29 cellular contexts compared by ENCODE assay signal in genomic region chr5:55592388-55593114, GRCh38. TPM values are rescaled to one million over a fixed set of nuclear protein-coding genes. Genes with fewer than 3 reads are reported as not detected.
DNase-seq lines count a peak whose midpoint lies in the region; ATAC-seq and TF ChIP-seq lines count a peak whose summit lies in the region.
"Had no signal": no experiment of that assay in that cellular context is flagged by ENCODE, and none has a peak within 500 bp of the region (broad histone marks: within the 10 kb centered on the region; RNA-seq: fewer than 3 reads in every experiment).

No MANE protein-coding gene starts in this region.

- H4K8ac ChIP-seq in neuronal stem cell (ENCODE audit: low read depth, low read length): no peak overlapping the region

- no peak overlapping the region for H3K18ac ChIP-seq in neuronal stem cell (ENCODE audit: low read length)

- H2BK5ac ChIP-seq in neuronal stem cell (ENCODE audit: low read length): no peak overlapping the region

- TF ChIP-seq CTCF in activated CD8-positive, alpha-beta T cell treated with anti-CD3 and anti-CD28 coated beads for 36 hours (IDR thresholded peaks at IDR 0.05): no peak
- TF ChIP-seq CTCF in HEK293 (tag by site-specific recombination; IDR thresholded peaks at IDR 0.05) (no peak), MCF 10A (IDR thresholded peaks at IDR 0.05; ENCODE audit: unreplicated experiment) (no peak)

- H2BK120ac ChIP-seq in neuronal stem cell (ENCODE audit: low read depth, low read length): no peak overlapping the region

- intact Hi-C loops in activated CD8-positive, alpha-beta T cell treated with anti-CD3 and anti-CD28 coated beads for 36 hours (cut with micrococcal nuclease): loop anchor here (5.0 kb wide), 1 partner anchor 50 kb away; no protein-coding TSS in a partner anchor
- intact Hi-C loops in MCF 10A (cut with micrococcal nuclease): no loop called here

- no peak overlapping the region for H3K4me2 ChIP-seq in neuronal stem cell (ENCODE audit: insufficient read depth, low read length, poor library complexity, severe bottlenecking)

- no peaks in the 10 kb centered on the region for H3K27me3 ChIP-seq in neuronal stem cell (ENCODE audit: control insufficient read depth in 3 of 3, insufficient read depth in 3 of 3, low read depth in 1 of 3, low read length in 3 of 3)
- H3K27me3 ChIP-seq: BE2C, cardiac muscle cell, esophagus muscularis mucosa, foreskin keratinocyte, transverse colon had no signal

- H2AFZ ChIP-seq in neuronal stem cell (ENCODE audit: low read length): peak overlapping the region; percentile 57

- H3K36me3 ChIP-seq in HEK293 (ENCODE audit: control insufficient read depth in 2 of 2, insufficient read depth in 1 of 2, low read length in 2 of 2) (no peaks in the 10 kb centered on the region), neuronal stem cell (replicated peaks in 1 of 2; ENCODE audit: control insufficient read depth in 2 of 2, insufficient read depth in 2 of 2, low read length in 2 of 2) (no peaks in the 10 kb centered on the region)
- H3K36me3 ChIP-seq: BE2C, cardiac muscle cell, esophagus muscularis mucosa, transverse colon had no signal

- no TSS peak for BruUV-seq in MCF 10A (replicated peaks; lab: Mats Ljungman, UMichigan)

- DNase-seq in activated CD8-positive, alpha-beta T cell treated with anti-CD3 and anti-CD28 coated beads for 36 hours: no peak
- no peak for DNase-seq in activated CD8-positive, alpha-beta T cell treated with anti-CD3 and anti-CD28 coated beads, Interleukin-2, amount 10 ng/mL, durations not matched to agents 7 days and 5 days
- no peak for DNase-seq in MCF 10A (ENCODE audit: unreplicated experiment)
- no peak for DNase-seq in neuronal stem cell (ENCODE audit: low spot score)
- DNase-seq in AG08396 (ENCODE audit: low spot score): no peak
- DNase-seq in activated CD4-positive, alpha-beta T cell treated with anti-CD3 and anti-CD28 coated beads, Interleukin-2, amount 50 U/mL, for 48 hours: no peak
- DNase-seq: activated CD4-positive, alpha-beta T cell treated with anti-CD3 and anti-CD28 coated beads for 36 hours; activated naive CD4-positive, alpha-beta T cell treated with anti-CD3 and anti-CD28 coated beads for 36 hours; activated T-cell treated with anti-CD3 and anti-CD28 coated beads, Interleukin-2, amount 50 U/mL, for 48 hours; amygdala; CD8-positive, alpha-beta memory T cell; cortex of kidney; EL; endodermal cell; NCI-H1092; RPMI8226; small intestine; stimulated activated CD4-positive, alpha-beta T cell treated with anti-CD3 and anti-CD28 coated beads, Interleukin-1b, Interleukin-23, amount 100 ng/mL, for 48 hours; stimulated activated CD8-positive, alpha-beta memory T cell treated with anti-CD3 and anti-CD28 coated beads, Interleukin-4, amount 100 ng/mL, for 48 hours; transverse colon had no signal

- no peak overlapping the region for H4K91ac ChIP-seq in neuronal stem cell (ENCODE audit: low read depth, low read length, poor library complexity)

- H3K36me3 Mint-ChIP-seq in activated CD8-positive, alpha-beta T cell treated with anti-CD3 and anti-CD28 coated beads for 36 hours (ENCODE audit: low read depth): peaks cover 2% of the 10 kb centered on the region
- peaks cover 17% of the 10 kb centered on the region for H3K36me3 Mint-ChIP-seq in activated CD8-positive, alpha-beta T cell treated with anti-CD3 and anti-CD28 coated beads, Interleukin-2, amount 10 ng/mL, durations not matched to agents 7 days and 5 days (ENCODE audit: low read depth)
- no peaks in the 10 kb centered on the region for H3K36me3 Mint-ChIP-seq in MCF 10A (ENCODE audit: insufficient read depth, unreplicated experiment)
- H3K36me3 Mint-ChIP-seq: memory B cell had no signal

- no peak overlapping the region for H3K14ac ChIP-seq in neuronal stem cell (ENCODE audit: low read length)

- H3K4ac ChIP-seq in neuronal stem cell (ENCODE audit: low read length): no peak overlapping the region

- H3K4me3 ChIP-seq in HEK293 (ENCODE audit: low read depth, low read length) (no peak overlapping the region), neuronal stem cell (ENCODE audit: low read length in 2 of 2) (no peak overlapping the region)
- H3K4me3 ChIP-seq: cardiac muscle cell, esophagus muscularis mucosa, GM12878, transverse colon had no signal

- CTCF ChIA-PET in activated CD8-positive, alpha-beta T cell treated with anti-CD3 and anti-CD28 coated beads for 36 hours (lab: Charles Lee): no interaction called here
- CTCF ChIA-PET in activated CD8-positive, alpha-beta T cell treated with anti-CD3 and anti-CD28 coated beads, Interleukin-2, amount 10 ng/mL, durations not matched to agents 7 days and 5 days (lab: Charles Lee): no interaction called here
- CTCF ChIA-PET in HEK293 (lab: Yijun Ruan, JAX) (no interaction called here), MCF 10A (lab: Yijun Ruan, JAX) (no interaction called here)

- H3K9me3 ChIP-seq in HEK293 (ENCODE audit: control insufficient read depth, insufficient read depth, low read depth, low read length) (no peaks in the 10 kb centered on the region), neuronal stem cell (replicated peaks in 1 of 2; ENCODE audit: control insufficient read depth in 2 of 2, insufficient read depth in 1 of 2, low read depth in 1 of 2, low read length in 2 of 2) (no peaks in the 10 kb centered on the region)
- H3K9me3 ChIP-seq: BE2C, esophagus muscularis mucosa, transverse colon had no signal

- no peaks in the 10 kb centered on the region for H3K9me3 Mint-ChIP-seq in activated CD8-positive, alpha-beta T cell treated with anti-CD3 and anti-CD28 coated beads for 36 hours
- peaks cover 9% of the 10 kb centered on the region for H3K9me3 Mint-ChIP-seq in activated CD8-positive, alpha-beta T cell treated with anti-CD3 and anti-CD28 coated beads, Interleukin-2, amount 10 ng/mL, durations not matched to agents 7 days and 5 days (ENCODE audit: insufficient read depth)
- H3K9me3 Mint-ChIP-seq in MCF 10A (ENCODE audit: unreplicated experiment): no peaks in the 10 kb centered on the region
- H3K9me3 Mint-ChIP-seq: activated naive CD4-positive, alpha-beta T cell treated with anti-CD3 and anti-CD28 coated beads for 36 hours; endodermal cell; memory B cell had no signal

- POLR2A ChIA-PET in activated CD8-positive, alpha-beta T cell treated with anti-CD3 and anti-CD28 coated beads for 36 hours (lab: Charles Lee): no interaction called here
- POLR2A ChIA-PET in activated CD8-positive, alpha-beta T cell treated with anti-CD3 and anti-CD28 coated beads, Interleukin-2, amount 10 ng/mL, durations not matched to agents 7 days and 5 days (lab: Charles Lee): no interaction called here
- POLR2A ChIA-PET in HEK293 (lab: Yijun Ruan, JAX) (interaction anchor here (0.8 to 1.0 kb wide), 2 partner anchors 8 to 99 kb away, joined by 3 to 6 read pairs; no protein-coding TSS in a partner anchor), MCF 10A (lab: Yijun Ruan, JAX) (interaction anchor here (1.2 to 1.3 kb wide), 2 partner anchors 28 to 42 kb away, joined by 3 read pairs; no protein-coding TSS in a partner anchor)

- no peak for ATAC-seq in activated CD8-positive, alpha-beta T cell treated with anti-CD3 and anti-CD28 coated beads for 36 hours
- ATAC-seq in activated CD8-positive, alpha-beta T cell treated with anti-CD3 and anti-CD28 coated beads, Interleukin-2, amount 10 ng/mL, durations not matched to agents 7 days and 5 days: no peak
- no peak for ATAC-seq in HG03342 (IDR thresholded peaks at IDR 0.05; ENCODE audit: unreplicated experiment)
- ATAC-seq: activated CD4-positive, alpha-beta T cell treated with anti-CD3 and anti-CD28 coated beads for 36 hours; GM12878 had no signal

- H3K4me1 ChIP-seq in HEK293 (ENCODE audit: control insufficient read depth, insufficient read depth, low read length) (peaks cover 13% of the 10 kb centered on the region), neuronal stem cell (ENCODE audit: control insufficient read depth in 2 of 2, insufficient read depth in 1 of 2, low read depth in 1 of 2, low read length in 2 of 2) (no peaks in the 10 kb centered on the region)

- H3K27ac Mint-ChIP-seq in activated CD8-positive, alpha-beta T cell treated with anti-CD3 and anti-CD28 coated beads for 36 hours: peak overlapping the region; percentile 30
- no peak overlapping the region for H3K27ac Mint-ChIP-seq in activated CD8-positive, alpha-beta T cell treated with anti-CD3 and anti-CD28 coated beads, Interleukin-2, amount 10 ng/mL, durations not matched to agents 7 days and 5 days
- H3K27ac Mint-ChIP-seq in MCF 10A (ENCODE audit: low read depth, unreplicated experiment): peak overlapping the region; percentile 75
- H3K27ac Mint-ChIP-seq: activated naive CD4-positive, alpha-beta T cell treated with anti-CD3 and anti-CD28 coated beads for 36 hours; CD8-positive, alpha-beta memory T cell; endodermal cell; IgD-negative memory B cell; memory B cell had no signal

- H3K4me1 Mint-ChIP-seq in activated CD8-positive, alpha-beta T cell treated with anti-CD3 and anti-CD28 coated beads for 36 hours (ENCODE audit: low read depth): peaks cover 29% of the 10 kb centered on the region
- peaks cover 34% of the 10 kb centered on the region for H3K4me1 Mint-ChIP-seq in activated CD8-positive, alpha-beta T cell treated with anti-CD3 and anti-CD28 coated beads, Interleukin-2, amount 10 ng/mL, durations not matched to agents 7 days and 5 days (ENCODE audit: low read depth)
- peaks cover 13% of the 10 kb centered on the region for H3K4me1 Mint-ChIP-seq in MCF 10A (ENCODE audit: insufficient read depth, unreplicated experiment)
- H3K4me1 Mint-ChIP-seq: memory B cell had no signal

- H3K4me3 Mint-ChIP-seq in activated CD8-positive, alpha-beta T cell treated with anti-CD3 and anti-CD28 coated beads for 36 hours: no peak overlapping the region
- H3K4me3 Mint-ChIP-seq in activated CD8-positive, alpha-beta T cell treated with anti-CD3 and anti-CD28 coated beads, Interleukin-2, amount 10 ng/mL, durations not matched to agents 7 days and 5 days: no peak overlapping the region
- no peak overlapping the region for H3K4me3 Mint-ChIP-seq in MCF 10A (ENCODE audit: unreplicated experiment)
- H3K4me3 Mint-ChIP-seq: activated CD4-positive, alpha-beta T cell treated with anti-CD3 and anti-CD28 coated beads for 36 hours; activated naive CD4-positive, alpha-beta T cell treated with anti-CD3 and anti-CD28 coated beads for 36 hours; CD8-positive, alpha-beta memory T cell; endodermal cell; memory B cell had no signal

- H3K79me1 ChIP-seq in neuronal stem cell (ENCODE audit: low read depth, low read length): no peaks in the 10 kb centered on the region

- H2AK5ac ChIP-seq in neuronal stem cell (ENCODE audit: low read depth, low read length): no peak overlapping the region

- H3K27ac ChIP-seq in HEK293 (ENCODE audit: extremely low read depth, low read depth, low read length) (peak overlapping the region; percentile 38), neuronal stem cell (replicated peaks; ENCODE audit: low read length) (no peak overlapping the region)
- H3K27ac ChIP-seq: cardiac muscle cell, esophagus muscularis mucosa, transverse colon had no signal

- 100% methylated on average over 1 of the region's 5 CpGs; no CpG with 5 or more reads in 1 of the 2 donors for WGBS in neuronal stem cell (ENCODE audit: extremely low coverage in 2 of 2, insufficient read length in 2 of 2, insufficient replicate concordance in 1 of 2), 2 donors

- H3K9ac ChIP-seq in neuronal stem cell (ENCODE audit: low read depth, low read length, poor library complexity): no peak overlapping the region

- no peak overlapping the region for H2BK12ac ChIP-seq in neuronal stem cell (ENCODE audit: low read length)

- H2BK15ac ChIP-seq in neuronal stem cell (ENCODE audit: low read length): no peak overlapping the region

- no peak overlapping the region for H3K23ac ChIP-seq in neuronal stem cell (ENCODE audit: low read depth, low read length, poor library complexity)

- H3K27me3 Mint-ChIP-seq in activated CD8-positive, alpha-beta T cell treated with anti-CD3 and anti-CD28 coated beads for 36 hours: no peaks in the 10 kb centered on the region
- H3K27me3 Mint-ChIP-seq in activated CD8-positive, alpha-beta T cell treated with anti-CD3 and anti-CD28 coated beads, Interleukin-2, amount 10 ng/mL, durations not matched to agents 7 days and 5 days (ENCODE audit: low read depth): no peaks in the 10 kb centered on the region
- H3K27me3 Mint-ChIP-seq in MCF 10A (ENCODE audit: insufficient read depth, unreplicated experiment): no peaks in the 10 kb centered on the region
- H3K27me3 Mint-ChIP-seq: activated CD4-positive, alpha-beta T cell treated with anti-CD3 and anti-CD28 coated beads for 36 hours had no signal

RNA-seq across cellular contexts. Expression of gene PLPP1, which starts 57.8 kb away (rescaled TPM):
- total RNA-seq in activated CD8-positive, alpha-beta T cell treated with anti-CD3 and anti-CD28 coated beads for 36 hours: 10 to 100 TPM; 15.9 to 17.6 TPM
- total RNA-seq in activated CD8-positive, alpha-beta T cell treated with anti-CD3 and anti-CD28 coated beads, Interleukin-2, amount 10 ng/mL, durations not matched to agents 7 days and 5 days: 10 to 100 TPM; 27.0 to 27.2 TPM
- 7.5 and 10.4 TPM in 2 replicates for total RNA-seq in MCF 10A (2022)
- 13.3 TPM for polyA plus RNA-seq in neuronal stem cell (2013, experiment 1 of 2)
- 13.4 TPM for polyA plus RNA-seq in neuronal stem cell (2013, experiment 2 of 2)

Comparison
In these comparisons a context has a peak if more than half of its experiments do, and no peak if none do; other contexts are left out.
1. POLR2A ChIA-PET loops: an anchor here in HEK293 (0.8 to 1.0 kb wide) and MCF 10A (1.2 to 1.3 kb wide); none called in activated CD8-positive, alpha-beta T cell treated with anti-CD3 and anti-CD28 coated beads for 36 hours and activated CD8-positive, alpha-beta T cell treated with anti-CD3 and anti-CD28 coated beads, Interleukin-2, amount 10 ng/mL, durations not matched to agents 7 days and 5 days.